1 cellular context compared by ENCODE assay signal in genomic region chr10:44249933-44250332, GRCh38.
A peak's percentile ranks its signal among the peaks of the same experiment; 100 is the strongest.
TF ChIP-seq lines count a peak whose summit lies in the region.

No MANE protein-coding gene starts in this region.

TF ChIP-seq in K562, 482 proteins besides CTCF, POLR2A, EP300 and RAD21:
- 0 out of 2 replicates have a peak, but pooled peaks have one; percentile 1 for TF ChIP-seq NFRKB (IDR thresholded peaks at IDR 0.05; ENCODE audit: low read depth)
TF ChIP-seq in K562: peak in this region for 1; not testable (repeated sequence) for 481.
